In genomic region chr21:14989359-14989758, GRCh38 we compare ENCODE assay signal across 16 cellular contexts.
A peak's percentile ranks its signal among the peaks of the same experiment; 100 is the strongest.
DNase-seq lines count a peak whose midpoint lies in the region; ATAC-seq and TF ChIP-seq lines count a peak whose summit lies in the region.
"Had no signal": no experiment of that assay in that cellular context is flagged by ENCODE, and none has a peak within 500 bp of the region (broad histone marks: within the 10 kb centered on the region; RNA-seq: fewer than 3 reads in every experiment).

No MANE protein-coding gene starts in this region.

- H4K20me1 ChIP-seq in fibroblast of lung (ENCODE audit: control insufficient read depth, extremely low read depth, insufficient read depth, low read length), result no peaks in the 10 kb centered on the region

- H3K9ac ChIP-seq in fibroblast of lung (ENCODE audit: insufficient read depth, low read length) (no peak overlapping the region), mesendoderm (ENCODE audit: low read length) (no peak overlapping the region)

- H3K4me1 ChIP-seq in fibroblast of lung (ENCODE audit: control insufficient read depth, extremely low read depth, insufficient read depth, low read length) (no peaks in the 10 kb centered on the region), mesendoderm (ENCODE audit: control insufficient read depth, low read depth, low read length) (peaks cover 17% of the 10 kb centered on the region)

- H3K27ac ChIP-seq in fibroblast of lung (ENCODE audit: insufficient read depth, low read length), result no peak overlapping the region
- no peak overlapping the region for H3K27ac ChIP-seq in mesendoderm (ENCODE audit: low read depth, low read length)
- H3K27ac ChIP-seq: dorsolateral prefrontal cortex, right lobe of liver had no signal

- peak; percentile 81 for DNase-seq in DMS 273 treated with DMSO at 0.1 percent for 48 hours (lab: John Stamatoyannopoulos, UW)
- peak; percentile 88 for DNase-seq in NCI-H69 (lab: John Stamatoyannopoulos, UW)
- DNase-seq in fibroblast of lung (ENCODE audit: low read depth in 2 of 2), result peak; percentile 67 to 70
- DNase-seq in mesendoderm, result no peak
- no peak for DNase-seq in NCI-H146 treated with DMSO at 0.1 percent for 48 hours (lab: John Stamatoyannopoulos, UW; ENCODE audit: unreplicated experiment)
- DNase-seq: activated CD4-positive, alpha-beta T cell treated with anti-CD3 and anti-CD28 coated beads for 36 hours; immature natural killer cell; NCI-H1436; NCI-H2171 treated with DMSO at 0.1 percent for 48 hours; NK-92 treated with Interleukin-12 subunit alpha and Interleukin-12 subunit beta, amount 100 ng/mL, for 24 hours; right lobe of liver had no signal

- ATAC-seq in GM21723 (IDR thresholded peaks at IDR 0.05; ENCODE audit: unreplicated experiment) (no peak), HG03432 (IDR thresholded peaks at IDR 0.05; ENCODE audit: unreplicated experiment) (no peak)
- ATAC-seq: activated CD4-positive, alpha-beta T cell treated with anti-CD3 and anti-CD28 coated beads for 36 hours; activated T-helper 17 cell treated with anti-CD3 and anti-CD28 coated beads, Interleukin-2, amount 50 U/mL, for 72 hours; stimulated activated memory B cell treated with anti-CD40 and anti-IgM and Interleukin-4, amounts not matched to agents 10 μg/mL and 1 μg/mL and 100 μg/mL, for 72 hours had no signal

- WGBS in mesendoderm (ENCODE audit: extremely low coverage, insufficient coverage, low lambda C conversion rate), result no CpG with 5 or more reads among the region's 2 CpGs

- peak overlapping the region; percentile 29 for H3K56ac ChIP-seq in mesendoderm (ENCODE audit: low read length)

- H3K79me2 ChIP-seq in fibroblast of lung (ENCODE audit: control insufficient read depth, insufficient read depth, low read length), result peaks cover 34% of the 10 kb centered on the region
- no peaks in the 10 kb centered on the region for H3K79me2 ChIP-seq in mesendoderm (ENCODE audit: control insufficient read depth, insufficient read depth, low read length)

- H2AFZ ChIP-seq in fibroblast of lung (ENCODE audit: low read length), result no peak overlapping the region

- no peak overlapping the region for H3K23ac ChIP-seq in mesendoderm (ENCODE audit: low read length)

- TF ChIP-seq CTCF in fibroblast of lung (conservative IDR thresholded peaks at IDR 0.05 in 1 of 2, IDR thresholded peaks at IDR 0.05 in 1 of 2; ENCODE audit: low read depth in 1 of 2, low read length in 2 of 2), result no peak

- H3K79me1 ChIP-seq in mesendoderm (ENCODE audit: low read length), result peaks cover 2% of the 10 kb centered on the region

- no peak overlapping the region for H2BK120ac ChIP-seq in mesendoderm (ENCODE audit: low read depth, low read length)

- no peak overlapping the region for H3K18ac ChIP-seq in mesendoderm (ENCODE audit: low read length)

- no peak overlapping the region for H4K8ac ChIP-seq in mesendoderm (ENCODE audit: low read depth, low read length)

- no peak overlapping the region for H3K4ac ChIP-seq in mesendoderm (ENCODE audit: low read depth, low read length)

- H3K9me3 ChIP-seq in fibroblast of lung (ENCODE audit: control insufficient read depth, insufficient read depth, low read depth, low read length), result no peaks in the 10 kb centered on the region
- H3K9me3 ChIP-seq: right lobe of liver had no signal

- H2BK5ac ChIP-seq in mesendoderm (ENCODE audit: low read length), result no peak overlapping the region

- H4K5ac ChIP-seq in mesendoderm (ENCODE audit: low read length), result no peak overlapping the region

- no peak overlapping the region for H2BK15ac ChIP-seq in mesendoderm (replicated peaks; ENCODE audit: low read depth)

- H3K4me2 ChIP-seq in fibroblast of lung (ENCODE audit: extremely low read depth, insufficient read depth, low read length) (no peak overlapping the region), mesendoderm (ENCODE audit: low read length) (no peak overlapping the region)

- H3K4me3 ChIP-seq in fibroblast of lung (replicated peaks in 1 of 4; ENCODE audit: control extremely low read depth in 1 of 4, insufficient read depth in 1 of 4, low read depth in 3 of 4, low read length in 4 of 4) (no peak overlapping the region), mesendoderm (ENCODE audit: low read length) (no peak overlapping the region)
- H3K4me3 ChIP-seq: dorsolateral prefrontal cortex, right lobe of liver had no signal

- H3K36me3 ChIP-seq in fibroblast of lung (ENCODE audit: control insufficient read depth, insufficient read depth, low read length), result no peaks in the 10 kb centered on the region
- H3K36me3 ChIP-seq in mesendoderm (ENCODE audit: control insufficient read depth, insufficient read depth, low read length), result no peaks in the 10 kb centered on the region
- H3K36me3 ChIP-seq: right lobe of liver had no signal

- H3K27me3 ChIP-seq in fibroblast of lung (ENCODE audit: control insufficient read depth, insufficient read depth, low read length) (no peaks in the 10 kb centered on the region), mesendoderm (ENCODE audit: insufficient read depth, low read length, poor library complexity) (no peaks in the 10 kb centered on the region)
- H3K27me3 ChIP-seq: dorsolateral prefrontal cortex, right lobe of liver had no signal

- H2AK5ac ChIP-seq in mesendoderm (ENCODE audit: low read length), result no peak overlapping the region

Comparison
In these comparisons a context has a peak if more than half of its experiments do, and no peak if none do; other contexts are left out.
1. DNase-seq: peak in DMS 273 treated with DMSO at 0.1 percent for 48 hours (single experiment), NCI-H69 (single experiment) and fibroblast of lung (2 of 2); none in mesendoderm (single experiment) and NCI-H146 treated with DMSO at 0.1 percent for 48 hours (single experiment).